Comparison of ENCODE assay signal across 15 cellular contexts in the genomic region with DNA sequence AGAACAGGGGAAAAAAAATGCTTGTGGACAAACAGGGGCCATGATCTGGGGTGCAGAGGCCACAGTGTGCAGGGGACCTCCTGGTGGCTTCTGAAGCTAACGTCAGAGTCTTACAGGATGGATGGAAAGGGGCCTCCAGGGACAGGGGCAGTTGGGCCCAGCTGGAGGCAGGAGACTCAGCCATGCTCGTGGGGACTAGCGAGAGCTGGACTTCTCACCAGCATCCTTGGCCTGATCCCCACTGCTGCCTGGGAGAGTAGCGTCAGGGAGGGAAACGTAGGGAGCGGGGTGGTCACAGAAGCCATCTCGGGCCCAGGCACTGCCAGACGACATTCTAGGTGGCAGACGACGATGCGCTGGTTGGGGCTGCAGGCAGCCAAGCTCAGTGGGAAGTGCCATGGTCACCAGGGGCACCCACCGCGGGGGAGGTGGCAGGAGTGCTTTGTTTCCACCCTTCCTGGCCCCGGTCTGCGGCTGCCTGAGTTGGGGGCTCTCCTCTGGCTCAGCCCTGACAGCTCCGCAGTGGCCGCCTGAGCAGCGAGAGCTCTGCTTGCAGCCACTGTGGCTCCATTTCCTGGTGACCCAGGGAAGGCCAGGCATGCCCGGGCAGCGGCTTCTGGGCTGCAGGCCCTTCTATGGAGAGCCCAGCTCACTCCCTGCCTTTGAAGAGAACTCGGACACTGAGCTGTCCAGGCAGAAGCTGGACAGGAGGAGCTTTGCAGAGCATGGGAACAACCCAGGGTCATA. TPM values are rescaled to one million over a fixed set of nuclear protein-coding genes. Genes with fewer than 3 reads are reported as not detected.
DNase-seq lines count a peak whose midpoint lies in the region; ATAC-seq, FAIRE-seq and TF ChIP-seq lines count a peak whose summit lies in the region.
"Had no signal": no experiment of that assay in that cellular context is flagged by ENCODE, and none has a peak within 500 bp of the region (broad histone marks: within the 10 kb centered on the region; RNA-seq: fewer than 3 reads in every experiment).

No MANE protein-coding gene starts in this region.

- H3K9ac ChIP-seq in kidney (ENCODE audit: low read length in 2 of 2), result no peak overlapping the region

- 77 to 93% (median 91%) methylated on average over 15 to 21 of the region's 21 CpGs for WGBS in stomach, 5 donors

- no peak for FAIRE-seq in kidney (lab: Jason Lieb, UNC)
- FAIRE-seq: colon had no signal

- H3K9me3 Mint-ChIP-seq in T-helper 2 cell treated with Interferon-gamma antibody and Interleukin-4, amounts not matched to agents 5 μg/mL and 100 μg/mL, for 36 hours, result no peaks in the 10 kb centered on the region

- CTCF ChIA-PET in RWPE1 (lab: Yijun Ruan, JAX), result interaction anchor here (0.6 to 0.7 kb wide), 4 partner anchors 14 to 37 kb away, joined by 3 to 4 read pairs (median 3); no protein-coding TSS in a partner anchor

- no peak for ATAC-seq in HG02763 (IDR thresholded peaks at IDR 0.05; ENCODE audit: unreplicated experiment)
- ATAC-seq: activated CD4-positive, alpha-beta T cell treated with anti-CD3 and anti-CD28 coated beads for 36 hours had no signal

- no peaks in the 10 kb centered on the region for H3K27me3 Mint-ChIP-seq in T-helper 2 cell treated with Interferon-gamma antibody and Interleukin-4, amounts not matched to agents 5 μg/mL and 100 μg/mL, for 36 hours (ENCODE audit: low read depth)
- H3K27me3 Mint-ChIP-seq: activated CD4-positive, alpha-beta T cell treated with anti-CD3 and anti-CD28 coated beads for 36 hours had no signal

- H3K9me3 ChIP-seq in kidney (ENCODE audit: control insufficient read depth in 1 of 2, low read length in 2 of 2), result no peaks in the 10 kb centered on the region
- H3K9me3 ChIP-seq in stomach, result no peaks in the 10 kb centered on the region
- H3K9me3 ChIP-seq: adrenal gland had no signal

- no peak for TF ChIP-seq EP300 in stomach (IDR thresholded peaks at IDR 0.05)

- no peaks in the 10 kb centered on the region for H3K36me3 Mint-ChIP-seq in T-helper 2 cell treated with Interferon-gamma antibody and Interleukin-4, amounts not matched to agents 5 μg/mL and 100 μg/mL, for 36 hours (ENCODE audit: low read depth)

- no peaks in the 10 kb centered on the region for H3K4me1 Mint-ChIP-seq in T-helper 2 cell treated with Interferon-gamma antibody and Interleukin-4, amounts not matched to agents 5 μg/mL and 100 μg/mL, for 36 hours (ENCODE audit: low read depth)

- H3K4me3 ChIP-seq in kidney (ENCODE audit: low read length in 2 of 2), result no peak overlapping the region
- no peak overlapping the region for H3K4me3 ChIP-seq in stomach
- H3K4me3 ChIP-seq: adrenal gland had no signal

- no peak overlapping the region for H3K27ac Mint-ChIP-seq in T-helper 2 cell treated with Interferon-gamma antibody and Interleukin-4, amounts not matched to agents 5 μg/mL and 100 μg/mL, for 36 hours
- H3K27ac Mint-ChIP-seq: activated CD4-positive, alpha-beta T cell treated with anti-CD3 and anti-CD28 coated beads for 36 hours had no signal

- H3K4me3 Mint-ChIP-seq in T-helper 2 cell treated with Interferon-gamma antibody and Interleukin-4, amounts not matched to agents 5 μg/mL and 100 μg/mL, for 36 hours, result no peak overlapping the region
- H3K4me3 Mint-ChIP-seq: activated CD4-positive, alpha-beta T cell treated with anti-CD3 and anti-CD28 coated beads for 36 hours had no signal

- no peak for TF ChIP-seq POLR2A in stomach (IDR thresholded peaks at IDR 0.05)

- POLR2A ChIA-PET in RWPE1 (lab: Yijun Ruan, JAX; ENCODE audit: low non-redundant PET), result no interaction called here

- H3K4me1 ChIP-seq in kidney (ENCODE audit: control insufficient read depth in 1 of 2, insufficient read depth in 1 of 2, low read depth in 1 of 2, low read length in 2 of 2) (peaks cover 28 to 32% of the 10 kb centered on the region in 2 donors), stomach (peaks cover 10 to 66% (median 38%) of the 10 kb centered on the region in 4 donors)

- H3K36me3 ChIP-seq in kidney (ENCODE audit: control insufficient read depth in 1 of 2, insufficient read depth in 2 of 2, low read length in 2 of 2), result no peaks in the 10 kb centered on the region
- peaks cover 7 to 45% (median 27%) of the 10 kb centered on the region in 4 donors for H3K36me3 ChIP-seq in stomach
- H3K36me3 ChIP-seq: adrenal gland had no signal

- intact Hi-C loops in kidney (cut with DNase I) (no loop called here), stomach (cut with DNase I; ENCODE audit: low total_unique reads) (no loop called here)

- DNase-seq in RWPE1 (ENCODE audit: low spot score), result no peak
- DNase-seq in dermis blood vessel endothelial cell, result peak; percentile 19
- no peak for DNase-seq in kidney
- no peak for DNase-seq in stomach
- DNase-seq in T-helper 2 cell treated with Interferon-gamma antibody and Interleukin-4, amounts not matched to agents 5 μg/mL and 100 μg/mL, for 36 hours (ENCODE audit: low spot score), result no peak
- DNase-seq in NCI-H226, result no peak
- DNase-seq: activated CD4-positive, alpha-beta T cell treated with anti-CD3 and anti-CD28 coated beads for 36 hours; activated T-cell treated with anti-CD3 and anti-CD28 coated beads, Interleukin-2, amount 50 U/mL, for 1 hour; adrenal gland; DMS53; erythroblast; SHP77; stimulated activated CD4-positive, alpha-beta T cell treated with anti-CD3 and anti-CD28 coated beads, Interleukin-15, amount 100 ng/mL, for 24 hours had no signal

- no peaks in the 10 kb centered on the region for H3K27me3 ChIP-seq in stomach
- H3K27me3 ChIP-seq: adrenal gland had no signal

- no peak for TF ChIP-seq CTCF in RWPE1 (conservative IDR thresholded peaks at IDR 0.05; ENCODE audit: low read depth)
- TF ChIP-seq CTCF in kidney (IDR thresholded peaks at IDR 0.05; ENCODE audit: borderline replicate concordance, extremely low read depth, insufficient read depth), result no peak
- no peak for TF ChIP-seq CTCF in stomach (IDR thresholded peaks at IDR 0.05)

- H3K27ac ChIP-seq in RWPE1 (peak overlapping the region; percentile 70), kidney (ENCODE audit: low read depth in 2 of 2, low read length in 2 of 2) (peak overlapping the region; percentile 16 to 33), stomach (peak overlapping the region in 4 of 5 donors; percentile 32 to 63 (median 48))

RNA-seq across cellular contexts. Expression of gene KLHL25, which starts 31.0 kb away (rescaled TPM):
- total RNA-seq in dermis blood vessel endothelial cell (5.4 and 7.9 TPM in 2 replicates), kidney (8.4 TPM), stomach (10 to 100 TPM in 1 of 5 donors, 1 to 10 TPM in 4; 1.2 to 36.2 (median 6.4) TPM)
- polyA plus RNA-seq in kidney (ENCODE audit: insufficient read depth, low read depth, low replicate concordance) (5.3 TPM), stomach (1 to 10 TPM; 4.3 to 6.4 (median 5.2) TPM)
